In genomic region chr11:105139669-105140068, GRCh38 we compare ENCODE assay signal across 34 cellular contexts. TPM values are rescaled to one million over a fixed set of nuclear protein-coding genes. Genes with fewer than 3 reads are reported as not detected.
"Had no signal": no experiment of that assay in that cellular context is flagged by ENCODE, and none has a peak within 500 bp of the region (broad histone marks: within the 10 kb centered on the region; RNA-seq: fewer than 3 reads in every experiment).

A gene with protein sequence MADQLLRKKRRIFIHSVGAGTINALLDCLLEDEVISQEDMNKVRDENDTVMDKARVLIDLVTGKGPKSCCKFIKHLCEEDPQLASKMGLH (minus strand): TSS chr11:105139769. CDS start chr11:105139726, 43 bp downstream.

- H3K4me3 Mint-ChIP-seq: activated CD4-positive, alpha-beta memory T cell treated with anti-CD3 and anti-CD28 coated beads, Interleukin-2, amount 10 ng/mL, durations not matched to agents 7 days and 5 days; activated naive CD8-positive, alpha-beta T cell treated with anti-CD3 and anti-CD28 coated beads for 36 hours; activated T-cell treated with anti-CD3 and anti-CD28 coated beads, Interleukin-2, amount 50 U/mL, for 72 hours; activated T-helper 17 cell treated with anti-CD3 and anti-CD28 coated beads, Interleukin-2, amount 50 U/mL, for 72 hours had no signal

- H3K27me3 Mint-ChIP-seq: activated CD4-positive, alpha-beta memory T cell treated with anti-CD3 and anti-CD28 coated beads, Interleukin-2, amount 10 ng/mL, durations not matched to agents 7 days and 5 days; activated T-helper 17 cell treated with anti-CD3 and anti-CD28 coated beads, Interleukin-2, amount 50 U/mL, for 72 hours had no signal

- H3K4me1 ChIP-seq: ascending aorta had no signal

- H3K36me3 ChIP-seq: ascending aorta, WERI-Rb-1 had no signal

- H3K27ac Mint-ChIP-seq: activated CD4-positive, alpha-beta memory T cell treated with anti-CD3 and anti-CD28 coated beads, Interleukin-2, amount 10 ng/mL, durations not matched to agents 7 days and 5 days; activated naive CD8-positive, alpha-beta T cell treated with anti-CD3 and anti-CD28 coated beads for 36 hours; activated T-cell treated with anti-CD3 and anti-CD28 coated beads, Interleukin-2, amount 50 U/mL, for 72 hours; activated T-helper 17 cell treated with anti-CD3 and anti-CD28 coated beads, Interleukin-2, amount 50 U/mL, for 72 hours had no signal

- ATAC-seq: activated T-cell treated with anti-CD3 and anti-CD28 coated beads, Interleukin-2, amount 50 U/mL, for 72 hours; activated T-helper 17 cell treated with anti-CD3 and anti-CD28 coated beads, Interleukin-2, amount 50 U/mL, for 72 hours had no signal

- H3K4me1 Mint-ChIP-seq: activated CD4-positive, alpha-beta memory T cell treated with anti-CD3 and anti-CD28 coated beads, Interleukin-2, amount 10 ng/mL, durations not matched to agents 7 days and 5 days; activated naive CD8-positive, alpha-beta T cell treated with anti-CD3 and anti-CD28 coated beads for 36 hours; activated T-helper 17 cell treated with anti-CD3 and anti-CD28 coated beads, Interleukin-2, amount 50 U/mL, for 72 hours had no signal

- H3K27ac ChIP-seq: ascending aorta, WERI-Rb-1 had no signal

- H3K4me3 ChIP-seq: ascending aorta had no signal

- H3K9me3 ChIP-seq: ascending aorta had no signal

- DNase-seq: activated CD4-positive, alpha-beta memory T cell treated with anti-CD3 and anti-CD28 coated beads, Interleukin-2, amount 10 ng/mL, durations not matched to agents 7 days and 5 days; activated CD4-positive, alpha-beta T cell treated with anti-CD3 and anti-CD28 coated beads for 1 hour; activated CD4-positive, alpha-beta T cell treated with anti-CD3 and anti-CD28 coated beads for 48 hours; activated CD4-positive, CD25-positive, alpha-beta regulatory T cell; activated effector memory CD4-positive, alpha-beta T cell treated with anti-CD3 and anti-CD28 coated beads, Interleukin-2, amount 50 U/mL, for 16 hours; activated naive CD4-positive, alpha-beta T cell; activated naive CD4-positive, alpha-beta T cell treated with anti-CD3 and anti-CD28 coated beads, Interleukin-2, amount 50 U/mL, for 16 hours; activated naive CD8-positive, alpha-beta T cell treated with anti-CD3 and anti-CD28 coated beads for 36 hours; activated T-cell treated with anti-CD3 and anti-CD28 coated beads, Interleukin-2, amount 50 U/mL, for 1 hour; activated T-cell treated with anti-CD3 and anti-CD28 coated beads, Interleukin-2, amount 50 U/mL, for 72 hours; amniotic stem cell; Kasumi-1; KBM-7; MM.1S; MV-4-11; NCI-H1092; NCI-H1436 treated with DMSO at 0.1 percent for 48 hours; NCI-H1694 treated with DMSO at 0.1 percent for 48 hours; NCI-H2029; NCI-H2107; NCI-H2171; NCI-H510A; NCI-H526; NCI-H748 treated with DMSO at 0.1 percent for 48 hours; Right ventricle myocardium superior; T1000; WERI-Rb-1 had no signal

- H3K27me3 ChIP-seq: ascending aorta had no signal

RNA-seq across cellular contexts. Expression of the gene that starts here (rescaled TPM):
- total RNA-seq: activated CD4-positive, alpha-beta memory T cell treated with anti-CD3 and anti-CD28 coated beads, Interleukin-2, amount 10 ng/mL, durations not matched to agents 7 days and 5 days; activated CD8-positive, alpha-beta memory T cell treated with anti-CD3 and anti-CD28 coated beads for 36 hours; activated naive CD8-positive, alpha-beta T cell treated with anti-CD3 and anti-CD28 coated beads for 36 hours; activated T-cell treated with anti-CD3 and anti-CD28 coated beads, Interleukin-2, amount 50 U/mL, for 72 hours; activated T-helper 17 cell treated with anti-CD3 and anti-CD28 coated beads, Interleukin-2, amount 50 U/mL, for 72 hours; ascending aorta; cardiac septum; OCI-LY7; T-helper 1 cell treated with Interleukin-12 subunit alpha and Interleukin-12 subunit beta and Interleukin-4 antibody, amounts not matched to agents 30 ng/mL and 1 ng/mL, for 36 hours; T-helper 2 cell treated with Interferon-gamma antibody and Interleukin-4, amounts not matched to agents 100 ng/mL and 5 ng/mL, for 36 hours had no signal
